In the genomic region with DNA sequence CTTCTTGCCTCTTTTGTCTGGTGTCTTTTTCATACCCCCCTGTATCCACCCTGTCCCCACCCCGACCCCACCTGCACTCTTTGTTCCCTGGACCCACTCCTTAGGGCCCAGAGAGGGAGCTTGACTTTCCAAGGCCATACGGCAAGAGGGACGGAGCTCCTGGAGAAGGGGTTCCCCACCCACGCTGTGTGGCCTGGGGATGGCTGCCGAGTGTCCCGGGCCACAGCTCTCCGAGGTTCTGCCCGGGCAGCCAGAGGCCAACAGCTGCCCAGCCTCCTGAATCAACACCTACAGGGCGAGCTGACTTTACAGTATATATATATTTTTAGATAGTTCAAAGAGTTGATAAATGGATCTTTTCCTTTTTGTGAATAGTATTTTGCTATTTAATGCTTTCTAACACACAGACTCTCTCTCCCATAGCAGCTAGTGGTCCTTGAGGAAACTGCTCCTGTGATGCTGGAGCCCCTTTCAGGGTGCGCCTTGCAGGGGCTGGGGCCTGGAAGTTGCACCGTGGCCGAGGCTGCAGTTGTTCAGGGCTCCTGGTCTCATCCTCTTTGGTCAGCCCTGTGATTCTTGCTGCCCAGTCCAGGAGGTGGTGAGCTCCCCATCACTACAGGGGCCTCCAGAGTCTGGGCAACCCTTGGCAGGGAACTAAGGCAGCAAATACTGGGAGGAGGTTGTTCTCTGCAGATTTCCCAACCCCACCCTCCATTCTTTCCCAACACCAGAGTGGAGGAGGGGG, we compare ENCODE assay signal across 22 cellular contexts.
"Had no signal": no experiment of that assay in that cellular context is flagged by ENCODE, and none has a peak within 500 bp of the region (broad histone marks: within the 10 kb centered on the region; RNA-seq: fewer than 3 reads in every experiment).

No MANE protein-coding gene starts in this region.

- ATAC-seq: heart left ventricle; naive thymus-derived CD8-positive, alpha-beta T cell; right lobe of liver; stimulated activated naive B cell treated with anti-CD40 and anti-IgM and Interleukin-4, amounts not matched to agents 10 μg/mL and 1 μg/mL and 100 μg/mL, for 72 hours; stimulated activated naive CD8-positive, alpha-beta T cell treated with anti-CD3 and anti-CD28 coated beads, Interleukin-15, Interleukin-2, amounts not matched to agents 100 U/mL and 50 U/mL, for 24 hours had no signal

- H3K4me3 ChIP-seq: heart left ventricle, left ventricle myocardium inferior, lung, right atrium auricular region, right lobe of liver, skin epidermis, stomach, tibial nerve, vagina had no signal

- H3K27me3 ChIP-seq: neutrophil, right atrium auricular region, right lobe of liver, tibial nerve, vagina had no signal

- FAIRE-seq: islet of Langerhans had no signal

- DNase-seq: hypothalamus; immature natural killer cell; left ventricle myocardium inferior; naive thymus-derived CD8-positive, alpha-beta T cell; occipital lobe; right lobe of liver; stimulated activated CD4-positive, alpha-beta T cell treated with anti-CD3 and anti-CD28 coated beads, Interleukin-12 subunit alpha, Interleukin-12 subunit beta, amount 100 ng/mL, for 4 hours; stimulated activated CD4-positive, alpha-beta T cell treated with anti-CD3 and anti-CD28 coated beads, Interleukin-15, amount 100 ng/mL, for 24 hours; stimulated activated CD4-positive, alpha-beta T cell treated with anti-CD3 and anti-CD28 coated beads, Interleukin-2, amount 100 ng/mL, for 24 hours; stimulated activated CD4-positive, alpha-beta T cell treated with anti-CD3 and anti-CD28 coated beads, Interleukin-4, amount 100 ng/mL, for 1 hour; stimulated activated naive B cell treated with anti-CD40 and anti-IgM and Interleukin-4, amounts not matched to agents 10 μg/mL and 1 μg/mL and 100 μg/mL, for 72 hours; stimulated activated naive CD8-positive, alpha-beta T cell treated with anti-CD3 and anti-CD28 coated beads, Interleukin-15, Interleukin-2, amounts not matched to agents 100 U/mL and 50 U/mL, for 24 hours; stomach had no signal

- H3K9me3 ChIP-seq: neutrophil, right lobe of liver, vagina had no signal

- H2AFZ ChIP-seq: parathyroid adenoma had no signal

- H3K4me1 ChIP-seq: heart left ventricle, left ventricle myocardium inferior, parathyroid adenoma, right atrium auricular region, right lobe of liver, stomach, tibial nerve, vagina had no signal

- H3K9ac ChIP-seq: parathyroid adenoma had no signal

- H3K36me3 ChIP-seq: heart left ventricle, left ventricle myocardium inferior, neutrophil, right atrium auricular region, right lobe of liver, stomach, tibial nerve, vagina had no signal

- H3K27ac ChIP-seq: heart left ventricle, left ventricle myocardium inferior, neutrophil, parathyroid adenoma, right atrium auricular region, right lobe of liver, skin epidermis, stomach, tibial nerve, vagina had no signal
